Comparison of ENCODE assay signal across 23 cellular contexts in genomic region chr18:35059280-35059927, GRCh38. TPM values are rescaled to one million over a fixed set of nuclear protein-coding genes. Genes with fewer than 3 reads are reported as not detected.
DNase-seq lines count a peak whose midpoint lies in the region; ATAC-seq and TF ChIP-seq lines count a peak whose summit lies in the region.
"Had no signal": no experiment of that assay in that cellular context is flagged by ENCODE, and none has a peak within 500 bp of the region (broad histone marks: within the 10 kb centered on the region; RNA-seq: fewer than 3 reads in every experiment).

No MANE protein-coding gene starts in this region.

- no peaks in the 10 kb centered on the region for H3K27me3 Mint-ChIP-seq in WTC11 (ENCODE audit: low read depth)
- H3K27me3 Mint-ChIP-seq in stimulated activated naive B cell treated with anti-CD40 and anti-IgM and Interleukin-4, amounts not matched to agents 10 μg/mL and 1 μg/mL and 100 μg/mL, for 72 hours = no peaks in the 10 kb centered on the region
- no peaks in the 10 kb centered on the region for H3K27me3 Mint-ChIP-seq in activated CD4-positive, alpha-beta memory T cell treated with anti-CD3 and anti-CD28 coated beads for 36 hours
- H3K27me3 Mint-ChIP-seq: activated CD4-positive, alpha-beta T cell treated with anti-CD3 and anti-CD28 coated beads for 36 hours; activated naive CD8-positive, alpha-beta T cell treated with anti-CD3 and anti-CD28 coated beads, Interleukin-2, amount 50 U/mL, for 24 hours; B cell; brain; dendritic cell treated with granulocyte-macrophage colony-stimulating factor and Interleukin-4, amounts not matched to agents 40 ng/mL and 50 ng/mL, for 4 days had no signal

- intact Hi-C loops in activated CD4-positive, alpha-beta memory T cell treated with anti-CD3 and anti-CD28 coated beads for 36 hours (cut with micrococcal nuclease) = no loop called here

- no peak overlapping the region for H3K4me3 Mint-ChIP-seq in WTC11
- H3K4me3 Mint-ChIP-seq in stimulated activated naive B cell treated with anti-CD40 and anti-IgM and Interleukin-4, amounts not matched to agents 10 μg/mL and 1 μg/mL and 100 μg/mL, for 72 hours = no peak overlapping the region
- no peak overlapping the region for H3K4me3 Mint-ChIP-seq in activated CD4-positive, alpha-beta memory T cell treated with anti-CD3 and anti-CD28 coated beads for 36 hours
- H3K4me3 Mint-ChIP-seq: activated CD4-positive, alpha-beta T cell treated with anti-CD3 and anti-CD28 coated beads for 36 hours; activated naive CD8-positive, alpha-beta T cell treated with anti-CD3 and anti-CD28 coated beads, Interleukin-2, amount 50 U/mL, for 24 hours; B cell; dendritic cell treated with granulocyte-macrophage colony-stimulating factor and Interleukin-4, amounts not matched to agents 40 ng/mL and 50 ng/mL, for 4 days had no signal

- CTCF ChIA-PET in WTC11 (lab: Charles Lee) = interaction anchor here (0.6 to 1.2 kb wide), 5 partner anchors 17 to 68 kb away, joined by 3 to 4 read pairs (median 3); partner anchors contain the start of gene MAPRE2
- CTCF ChIA-PET in activated CD4-positive, alpha-beta memory T cell treated with anti-CD3 and anti-CD28 coated beads for 36 hours (lab: Charles Lee) = no interaction called here

- H3K27me3 ChIP-seq in right atrium auricular region = no peaks in the 10 kb centered on the region
- H3K27me3 ChIP-seq: hepatocyte, MG63, vagina had no signal

- peak overlapping the region; percentile 23 to 26 for H3K27ac ChIP-seq in right atrium auricular region
- H3K27ac ChIP-seq: GM23248, hepatocyte, vagina had no signal

- H3K9me3 ChIP-seq in right atrium auricular region = no peaks in the 10 kb centered on the region
- H3K9me3 ChIP-seq: MG63, vagina had no signal

- H3K27ac Mint-ChIP-seq in WTC11 = peak overlapping the region; percentile 6; the same call in 1 of the 2 replicates
- H3K27ac Mint-ChIP-seq in stimulated activated naive B cell treated with anti-CD40 and anti-IgM and Interleukin-4, amounts not matched to agents 10 μg/mL and 1 μg/mL and 100 μg/mL, for 72 hours = peak overlapping the region; percentile 38
- no peak overlapping the region for H3K27ac Mint-ChIP-seq in activated CD4-positive, alpha-beta memory T cell treated with anti-CD3 and anti-CD28 coated beads for 36 hours
- H3K27ac Mint-ChIP-seq: activated CD4-positive, alpha-beta T cell treated with anti-CD3 and anti-CD28 coated beads for 36 hours; activated naive CD8-positive, alpha-beta T cell treated with anti-CD3 and anti-CD28 coated beads, Interleukin-2, amount 50 U/mL, for 24 hours; activated T-helper 2 cell treated with anti-CD3 and anti-CD28 coated beads, Interferon-gamma antibody, Interleukin-2, Interleukin-4, amounts not matched to agents 10 μg/mL and 5 μg/mL and 100 μg/mL, durations not matched to agents 14 hours and 24 hours and 36 hours; B cell; dendritic cell treated with granulocyte-macrophage colony-stimulating factor and Interleukin-4, amounts not matched to agents 40 ng/mL and 50 ng/mL, for 4 days had no signal

- H3K4me3 ChIP-seq in right atrium auricular region = no peak overlapping the region
- H3K4me3 ChIP-seq: GM23248, hepatocyte, lung, MG63, vagina had no signal

- H3K4me1 Mint-ChIP-seq in WTC11 = peaks cover 30% of the 10 kb centered on the region
- H3K4me1 Mint-ChIP-seq in stimulated activated naive B cell treated with anti-CD40 and anti-IgM and Interleukin-4, amounts not matched to agents 10 μg/mL and 1 μg/mL and 100 μg/mL, for 72 hours = peaks cover 32 to 57% of the 10 kb centered on the region in 2 donors
- peaks cover 30% of the 10 kb centered on the region for H3K4me1 Mint-ChIP-seq in activated CD4-positive, alpha-beta memory T cell treated with anti-CD3 and anti-CD28 coated beads for 36 hours (ENCODE audit: low read depth)

- no peak for TF ChIP-seq CTCF in WTC11 (IDR thresholded peaks at IDR 0.05)
- TF ChIP-seq CTCF in right atrium auricular region (IDR thresholded peaks at IDR 0.05) = no peak
- no peak for TF ChIP-seq CTCF in GM20000 (IDR thresholded peaks at IDR 0.05; ENCODE audit: extremely low read depth, missing control alignments)

- POLR2A ChIA-PET in WTC11 (lab: Charles Lee) = no interaction called here
- POLR2A ChIA-PET in activated CD4-positive, alpha-beta memory T cell treated with anti-CD3 and anti-CD28 coated beads for 36 hours (lab: Charles Lee) = interaction anchor here (0.5 kb wide), 1 partner anchor 170 kb away, joined by 3 read pairs; no protein-coding TSS in a partner anchor

- no peaks in the 10 kb centered on the region for H3K36me3 Mint-ChIP-seq in WTC11
- peaks cover 5 to 11% of the 10 kb centered on the region in 2 donors for H3K36me3 Mint-ChIP-seq in stimulated activated naive B cell treated with anti-CD40 and anti-IgM and Interleukin-4, amounts not matched to agents 10 μg/mL and 1 μg/mL and 100 μg/mL, for 72 hours
- H3K36me3 Mint-ChIP-seq in activated CD4-positive, alpha-beta memory T cell treated with anti-CD3 and anti-CD28 coated beads for 36 hours = peaks cover 3% of the 10 kb centered on the region

- peaks cover 0 to 58% of the 10 kb centered on the region in 2 donors for H3K4me1 ChIP-seq in right atrium auricular region
- H3K4me1 ChIP-seq: vagina had no signal

- ATAC-seq in WTC11 = no peak
- ATAC-seq in stimulated activated naive B cell treated with anti-CD40 and anti-IgM and Interleukin-4, amounts not matched to agents 10 μg/mL and 1 μg/mL and 100 μg/mL, for 72 hours (replicated peaks) = no peak
- ATAC-seq: activated CD4-positive, alpha-beta T cell treated with anti-CD3 and anti-CD28 coated beads for 36 hours; activated naive CD8-positive, alpha-beta T cell treated with anti-CD3 and anti-CD28 coated beads, Interleukin-2, amount 50 U/mL, for 24 hours had no signal

- H3K36me3 ChIP-seq in right atrium auricular region = no peaks in the 10 kb centered on the region
- H3K36me3 ChIP-seq: MG63, vagina had no signal

- DNase-seq in NCI-H82 treated with DMSO at 0.1 percent for 48 hours (lab: John Stamatoyannopoulos, UW; ENCODE audit: unreplicated experiment) (peak; percentile 2), NCI-H82 (lab: John Stamatoyannopoulos, UW) (no peak), WTC11 (ENCODE audit: low spot score) (no peak), right atrium auricular region (ENCODE audit: low spot score) (no peak), GM20000 (ENCODE audit: low spot score) (no peak)
- DNase-seq in stimulated activated naive B cell treated with anti-CD40 and anti-IgM and Interleukin-4, amounts not matched to agents 10 μg/mL and 1 μg/mL and 100 μg/mL, for 72 hours = no peak
- DNase-seq in stimulated activated CD4-positive, alpha-beta T cell treated with anti-CD3 and anti-CD28 coated beads, Interleukin-4, amount 100 ng/mL, for 1 hour = no peak
- DNase-seq in activated CD4-positive, alpha-beta memory T cell treated with anti-CD3 and anti-CD28 coated beads for 36 hours = no peak
- DNase-seq: activated CD4-positive, alpha-beta T cell treated with anti-CD3 and anti-CD28 coated beads for 36 hours; activated naive CD8-positive, alpha-beta T cell treated with anti-CD3 and anti-CD28 coated beads, Interleukin-2, amount 50 U/mL, for 24 hours; GF-D8; GM23248; MG63; NCI-H1436 treated with DMSO at 0.1 percent for 48 hours; nucleus accumbens; stimulated activated CD8-positive, alpha-beta memory T cell treated with anti-CD3 and anti-CD28 coated beads, Interleukin-4, amount 100 ng/mL, for 48 hours had no signal

- H3K9me3 Mint-ChIP-seq in WTC11 = no peaks in the 10 kb centered on the region
- peaks cover 0 to 2% of the 10 kb centered on the region in 2 donors for H3K9me3 Mint-ChIP-seq in stimulated activated naive B cell treated with anti-CD40 and anti-IgM and Interleukin-4, amounts not matched to agents 10 μg/mL and 1 μg/mL and 100 μg/mL, for 72 hours
- no peaks in the 10 kb centered on the region for H3K9me3 Mint-ChIP-seq in activated CD4-positive, alpha-beta memory T cell treated with anti-CD3 and anti-CD28 coated beads for 36 hours
- H3K9me3 Mint-ChIP-seq: activated naive CD8-positive, alpha-beta T cell treated with anti-CD3 and anti-CD28 coated beads, Interleukin-2, amount 50 U/mL, for 24 hours; activated T-helper 2 cell treated with anti-CD3 and anti-CD28 coated beads, Interferon-gamma antibody, Interleukin-2, Interleukin-4, amounts not matched to agents 10 μg/mL and 5 μg/mL and 100 μg/mL, durations not matched to agents 14 hours and 24 hours and 36 hours; dendritic cell treated with granulocyte-macrophage colony-stimulating factor and Interleukin-4, amounts not matched to agents 40 ng/mL and 50 ng/mL, for 4 days had no signal

TF ChIP-seq in WTC11, 78 proteins besides CTCF, POLR2A, EP300 and RAD21 (continues in another document):
- TF ChIP-seq USF1 (CRISPR knock-in tag; IDR thresholded peaks at IDR 0.05) (no peak), OVOL2 (CRISPR knock-in tag; IDR thresholded peaks at IDR 0.05; ENCODE audit: borderline replicate concordance) (no peak), ZNF671 (CRISPR knock-in tag; IDR thresholded peaks at IDR 0.05) (no peak)

RNA-seq across cellular contexts. Expression of gene MAPRE2, which starts 18.2 kb away (rescaled TPM):
- 20.4 to 21.2 TPM (median 20.8 TPM) in 3 replicates for total RNA-seq in WTC11 (2021)
- 100 to 1,000 TPM; 107 to 133 TPM for total RNA-seq in right atrium auricular region
- 10 to 100 TPM; 46.4 to 46.5 TPM for total RNA-seq in activated CD4-positive, alpha-beta memory T cell treated with anti-CD3 and anti-CD28 coated beads for 36 hours
